Comparison of ENCODE assay signal across 29 cellular contexts in the genomic region with DNA sequence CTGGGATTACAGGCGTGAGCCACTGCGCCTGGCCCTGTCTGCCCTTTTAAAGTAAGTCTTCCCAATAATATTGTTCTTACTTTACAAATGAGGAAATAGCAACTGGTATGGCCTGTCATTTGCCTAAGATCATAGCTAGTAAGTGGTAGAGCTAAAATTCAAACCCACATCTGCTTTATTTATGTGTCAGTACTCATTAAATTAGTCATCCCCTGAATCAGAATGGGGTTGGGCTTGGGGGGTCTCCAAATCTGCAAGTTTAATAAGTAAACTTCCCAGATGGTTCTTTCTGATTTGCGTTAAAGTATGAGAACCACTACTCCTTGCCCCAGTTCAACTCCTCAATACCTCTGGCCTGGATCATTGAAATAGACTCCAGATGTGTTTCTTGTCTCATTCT.
A peak's percentile ranks its signal among the peaks of the same experiment; 100 is the strongest.
DNase-seq lines count a peak whose midpoint lies in the region; ATAC-seq, FAIRE-seq and TF ChIP-seq lines count a peak whose summit lies in the region.
"Had no signal": no experiment of that assay in that cellular context is flagged by ENCODE, and none has a peak within 500 bp of the region (broad histone marks: within the 10 kb centered on the region; RNA-seq: fewer than 3 reads in every experiment).

No MANE protein-coding gene starts in this region.

- no peaks in the 10 kb centered on the region for H4K20me1 ChIP-seq in astrocyte (ENCODE audit: insufficient read depth, low read length)
- H4K20me1 ChIP-seq: BLaER1 treated with 17β-estradiol and CSF1 and Interleukin-3, amounts not matched to agents 10 nM and 100 nM had no signal

- H4K8ac ChIP-seq in neuronal stem cell (ENCODE audit: low read depth, low read length): no peak overlapping the region

- H3K27me3 ChIP-seq in astrocyte (ENCODE audit: insufficient read depth, low read length) (no peaks in the 10 kb centered on the region), neuronal stem cell (ENCODE audit: control insufficient read depth in 3 of 3, insufficient read depth in 3 of 3, low read depth in 1 of 3, low read length in 3 of 3) (no peaks in the 10 kb centered on the region)
- H3K27me3 ChIP-seq: BLaER1 treated with 17β-estradiol and CSF1 and Interleukin-3, amounts not matched to agents 10 nM and 100 nM; heart left ventricle had no signal

- no peak for FAIRE-seq in astrocyte (lab: Jason Lieb, UNC)
- FAIRE-seq: D721Med, H1 had no signal

- H3K4me3 ChIP-seq in astrocyte (ENCODE audit: insufficient read depth, low read depth, low read length): no peak overlapping the region
- H3K4me3 ChIP-seq in neuronal stem cell (ENCODE audit: low read length in 2 of 2): no peak overlapping the region
- H3K4me3 ChIP-seq: BLaER1 treated with 17β-estradiol and CSF1 and Interleukin-3, amounts not matched to agents 10 nM and 100 nM; heart left ventricle; skin epidermis had no signal

- H3K23ac ChIP-seq in neuronal stem cell (ENCODE audit: low read depth, low read length, poor library complexity): no peak overlapping the region

- peak; percentile 52 for DNase-seq in NOMO-1 treated with DMSO at 0.1 percent for 48 hours (lab: John Stamatoyannopoulos, UW; ENCODE audit: unreplicated experiment)
- no peak for DNase-seq in NOMO-1 treated with dmso at 0.1 percent for 144 hours (lab: John Stamatoyannopoulos, UW; ENCODE audit: unreplicated experiment)
- DNase-seq in astrocyte (ENCODE audit: low read depth): peak; percentile 29
- DNase-seq in neuronal stem cell (ENCODE audit: low spot score): no peak
- DNase-seq in AG08396 (ENCODE audit: low spot score): no peak
- no peak for DNase-seq in globus pallidus (ENCODE audit: low spot score)
- DNase-seq: activated CD4-positive, alpha-beta T cell treated with anti-CD3 and anti-CD28 coated beads for 48 hours; activated CD8-positive, alpha-beta memory T cell treated with anti-CD3 and anti-CD28 coated beads, Interleukin-2, amount 50 U/mL, for 48 hours; activated gamma-delta T cell; amniotic stem cell; effector CD4-positive, alpha-beta T cell; GDM1; heart left ventricle; mammary epithelial cell; naive B cell; NCI-H1417 treated with DMSO at 0.1 percent for 48 hours; NCI-H2171; NCI-H774; posterior cingulate gyrus; stimulated activated CD4-positive, alpha-beta T cell treated with anti-CD3 and anti-CD28 coated beads, Interleukin-4, amount 100 ng/mL, for 24 hours had no signal

- H2AK5ac ChIP-seq in neuronal stem cell (ENCODE audit: low read depth, low read length): no peak overlapping the region

- H4K91ac ChIP-seq in neuronal stem cell (ENCODE audit: low read depth, low read length, poor library complexity): no peak overlapping the region

- H3K4ac ChIP-seq in neuronal stem cell (ENCODE audit: low read length): no peak overlapping the region

- H2AFZ ChIP-seq in astrocyte (ENCODE audit: low read depth, low read length) (no peak overlapping the region), neuronal stem cell (ENCODE audit: low read length) (no peak overlapping the region)

- H3K4me2 ChIP-seq in astrocyte (ENCODE audit: low read length) (no peak overlapping the region), neuronal stem cell (ENCODE audit: insufficient read depth, low read length, poor library complexity, severe bottlenecking) (no peak overlapping the region)
- H3K4me2 ChIP-seq: BLaER1 treated with 17β-estradiol and CSF1 and Interleukin-3, amounts not matched to agents 10 nM and 100 nM had no signal

- no peak overlapping the region for H3K27ac Mint-ChIP-seq in astrocyte (ENCODE audit: unreplicated experiment)

- H3K4me1 ChIP-seq in astrocyte (ENCODE audit: insufficient read depth, low read length): peaks cover 11% of the 10 kb centered on the region
- H3K4me1 ChIP-seq in neuronal stem cell (ENCODE audit: control insufficient read depth in 2 of 2, insufficient read depth in 1 of 2, low read depth in 1 of 2, low read length in 2 of 2): peaks cover 0 to 6% of the 10 kb centered on the region in 2 donors

- no peak overlapping the region for H2BK12ac ChIP-seq in neuronal stem cell (ENCODE audit: low read length)

- H2BK5ac ChIP-seq in neuronal stem cell (ENCODE audit: low read length): no peak overlapping the region

- no peak overlapping the region for H3K18ac ChIP-seq in neuronal stem cell (ENCODE audit: low read length)

- H3K9me3 Mint-ChIP-seq in astrocyte (ENCODE audit: unreplicated experiment): peaks cover 4% of the 10 kb centered on the region
- H3K9me3 Mint-ChIP-seq: central memory CD8-positive, alpha-beta T cell had no signal

- H2BK120ac ChIP-seq in neuronal stem cell (ENCODE audit: low read depth, low read length): no peak overlapping the region

- H3K9ac ChIP-seq in astrocyte (ENCODE audit: low read length): no peak overlapping the region
- H3K9ac ChIP-seq in neuronal stem cell (ENCODE audit: low read depth, low read length, poor library complexity): no peak overlapping the region
- H3K9ac ChIP-seq: BLaER1 treated with 17β-estradiol and CSF1 and Interleukin-3, amounts not matched to agents 10 nM and 100 nM had no signal

- TF ChIP-seq CTCF in astrocyte (IDR thresholded peaks at IDR 0.05; ENCODE audit: insufficient read depth, low read depth, low read length): no peak

- WGBS in neuronal stem cell (ENCODE audit: extremely low coverage in 2 of 2, insufficient read length in 2 of 2, insufficient replicate concordance in 1 of 2), 2 donors: no CpG with 5 or more reads among the region's 3 CpGs

- no peak overlapping the region for H3K4me3 Mint-ChIP-seq in astrocyte (ENCODE audit: unreplicated experiment)
- H3K4me3 Mint-ChIP-seq: central memory CD8-positive, alpha-beta T cell; naive B cell had no signal

- ATAC-seq in HG03354 (IDR thresholded peaks at IDR 0.05; ENCODE audit: poor library complexity, severe bottlenecking, unreplicated experiment): peak; percentile 49
- no peak for ATAC-seq in HG02763 (IDR thresholded peaks at IDR 0.05; ENCODE audit: unreplicated experiment)
- ATAC-seq: esophagus mucosa, heart left ventricle had no signal

- H3K79me1 ChIP-seq in neuronal stem cell (ENCODE audit: low read depth, low read length): no peaks in the 10 kb centered on the region

- no peaks in the 10 kb centered on the region for H3K36me3 ChIP-seq in astrocyte (ENCODE audit: insufficient read depth, low read length)
- H3K36me3 ChIP-seq in neuronal stem cell (replicated peaks in 1 of 2; ENCODE audit: control insufficient read depth in 2 of 2, insufficient read depth in 2 of 2, low read length in 2 of 2): no peaks in the 10 kb centered on the region
- H3K36me3 ChIP-seq: BLaER1 treated with 17β-estradiol and CSF1 and Interleukin-3, amounts not matched to agents 10 nM and 100 nM; heart left ventricle had no signal

- no peaks in the 10 kb centered on the region for H3K79me2 ChIP-seq in astrocyte (ENCODE audit: insufficient read depth, low read length)

- no peaks in the 10 kb centered on the region for H3K36me3 Mint-ChIP-seq in astrocyte (ENCODE audit: low read depth, unreplicated experiment)
- H3K36me3 Mint-ChIP-seq: naive B cell had no signal

- H3K4me1 Mint-ChIP-seq in astrocyte (ENCODE audit: low read depth, unreplicated experiment): peaks cover 10% of the 10 kb centered on the region
- H3K4me1 Mint-ChIP-seq: naive B cell had no signal

- no peak overlapping the region for H3K14ac ChIP-seq in neuronal stem cell (ENCODE audit: low read length)

- no peaks in the 10 kb centered on the region for H3K27me3 Mint-ChIP-seq in astrocyte (ENCODE audit: low read depth, unreplicated experiment)
- H3K27me3 Mint-ChIP-seq: central memory CD8-positive, alpha-beta T cell; naive B cell had no signal

- H2BK15ac ChIP-seq in neuronal stem cell (ENCODE audit: low read length): no peak overlapping the region

- H3K27ac ChIP-seq in astrocyte (ENCODE audit: low read depth, low read length) (no peak overlapping the region), neuronal stem cell (replicated peaks; ENCODE audit: low read length) (no peak overlapping the region)
- H3K27ac ChIP-seq: 22Rv1; BLaER1 treated with 17β-estradiol and CSF1 and Interleukin-3, amounts not matched to agents 10 nM and 100 nM; heart left ventricle; skin epidermis had no signal

- H3K9me3 ChIP-seq in astrocyte (ENCODE audit: insufficient read depth, low read depth, low read length) (no peaks in the 10 kb centered on the region), neuronal stem cell (replicated peaks in 1 of 2; ENCODE audit: control insufficient read depth in 2 of 2, insufficient read depth in 1 of 2, low read depth in 1 of 2, low read length in 2 of 2) (no peaks in the 10 kb centered on the region)
- H3K9me3 ChIP-seq: heart left ventricle had no signal

Comparison
In these comparisons a context has a peak if more than half of its experiments do, and no peak if none do; other contexts are left out.
1. DNase-seq: peak in NOMO-1 treated with DMSO at 0.1 percent for 48 hours (single experiment) and astrocyte (single experiment); none in NOMO-1 treated with dmso at 0.1 percent for 144 hours (single experiment), neuronal stem cell (single experiment), AG08396 (single experiment) and globus pallidus (single experiment).